ENCODE assay signal across 14 cellular contexts in genomic region chr22:39901519-39902146, GRCh38. TPM values are rescaled to one million over a fixed set of nuclear protein-coding genes. Genes with fewer than 3 reads are reported as not detected.
DNase-seq lines count a peak whose midpoint lies in the region; ATAC-seq and TF ChIP-seq lines count a peak whose summit lies in the region.
"Had no signal": no experiment of that assay in that cellular context is flagged by ENCODE, and none has a peak within 500 bp of the region (broad histone marks: within the 10 kb centered on the region; RNA-seq: fewer than 3 reads in every experiment).

No MANE protein-coding gene starts in this region.

- TF ChIP-seq CTCF in GM23338 (conservative IDR thresholded peaks at IDR 0.05; ENCODE audit: low read depth in 2 of 2): no peak

- peak overlapping the region; percentile 32 for H3K27ac ChIP-seq in CD8-positive, alpha-beta memory T cell (ENCODE audit: low read depth, low read length)
- no peak overlapping the region for H3K27ac ChIP-seq in GM23338 (ENCODE audit: low read depth)
- peak overlapping the region in 10 of 21 experiments; percentile 16 to 89 (median 46) for H3K27ac ChIP-seq in skin epidermis
- H3K27ac ChIP-seq: prostate gland had no signal

- peaks cover 14 to 49% (median 17%) of the 10 kb centered on the region in 3 donors for H3K36me3 Mint-ChIP-seq in CD8-positive, alpha-beta memory T cell
- no peaks in the 10 kb centered on the region for H3K36me3 Mint-ChIP-seq in GM23338 (ENCODE audit: low read depth)
- no peaks in the 10 kb centered on the region for H3K36me3 Mint-ChIP-seq in activated naive CD8-positive, alpha-beta T cell

- peak overlapping the region in 7 of 8 donors; percentile 93 to 99 (median 96) for H3K27ac Mint-ChIP-seq in CD8-positive, alpha-beta memory T cell
- no peak overlapping the region for H3K27ac Mint-ChIP-seq in GM23338
- peak overlapping the region; percentile 99 for H3K27ac Mint-ChIP-seq in activated naive CD8-positive, alpha-beta T cell

- peaks cover 33% of the 10 kb centered on the region for H3K4me1 ChIP-seq in CD8-positive, alpha-beta memory T cell (ENCODE audit: insufficient read depth, low read length)
- H3K4me1 ChIP-seq in GM23338 (ENCODE audit: insufficient read depth): peaks cover 3% of the 10 kb centered on the region; the same call in 1 of the 2 replicates
- H3K4me1 ChIP-seq: prostate gland had no signal

- H3K4me3 ChIP-seq in CD8-positive, alpha-beta memory T cell (ENCODE audit: low read length): peak overlapping the region; percentile 71
- H3K4me3 ChIP-seq in GM23338 (no peak overlapping the region), skin epidermis (peak overlapping the region; percentile 2 to 39 (median 21))
- H3K4me3 ChIP-seq: prostate gland had no signal

- H3K36me3 ChIP-seq in CD8-positive, alpha-beta memory T cell (ENCODE audit: insufficient read depth, low read length): no peaks in the 10 kb centered on the region
- H3K36me3 ChIP-seq in GM23338 (ENCODE audit: insufficient read depth): no peaks in the 10 kb centered on the region
- H3K36me3 ChIP-seq: prostate gland had no signal

- no peak for ATAC-seq in GM23338

- H3K4me2 ChIP-seq in GM23338: no peak overlapping the region

- peak overlapping the region; percentile 49; the same call in 1 of the 2 replicates for H2AFZ ChIP-seq in GM23338

- POLR2A ChIA-PET in CD8-positive, alpha-beta memory T cell (lab: Charles Lee): interaction anchor here (2.2 kb wide), 1 partner anchor 8 kb away, joined by 8 read pairs; no protein-coding TSS in a partner anchor

- H3K9me3 ChIP-seq in CD8-positive, alpha-beta memory T cell (ENCODE audit: low read length): no peaks in the 10 kb centered on the region
- H3K9me3 ChIP-seq: prostate gland had no signal

- no peak for DNase-seq in CD8-positive, alpha-beta memory T cell
- DNase-seq in GM23338 (ENCODE audit: low spot score) (no peak), dedifferentiated amniotic fluid mesenchymal stem cell (ENCODE audit: extremely low spot score) (no peak), activated gamma-delta T cell (lab: John Stamatoyannopoulos, UW) (no peak), GOT3 (lab: John Stamatoyannopoulos, UW) (no peak)
- DNase-seq: cerebellar nuclear complex, NCI-H1694, NCI-H510A had no signal

- H4K20me1 ChIP-seq in GM23338 (replicated peaks; ENCODE audit: insufficient read depth): no peaks in the 10 kb centered on the region; the same call in 1 of the 2 replicates

- no peaks in the 10 kb centered on the region for H3K79me2 ChIP-seq in GM23338 (replicated peaks; ENCODE audit: insufficient read depth)

- H3K27me3 ChIP-seq in CD8-positive, alpha-beta memory T cell (ENCODE audit: insufficient read depth, low read length, poor library complexity, severe bottlenecking): no peaks in the 10 kb centered on the region
- no peaks in the 10 kb centered on the region for H3K27me3 ChIP-seq in GM23338 (ENCODE audit: insufficient read depth)

- peak overlapping the region; percentile 91 to 99 (median 97) for H3K4me3 Mint-ChIP-seq in CD8-positive, alpha-beta memory T cell
- H3K4me3 Mint-ChIP-seq in GM23338: no peak overlapping the region
- H3K4me3 Mint-ChIP-seq in activated naive CD8-positive, alpha-beta T cell: peak overlapping the region; percentile 95

- CTCF ChIA-PET in CD8-positive, alpha-beta memory T cell (lab: Charles Lee): interaction anchor here (0.6 to 1.5 kb wide), 2 partner anchors 8 to 41 kb away, joined by 3 read pairs; no protein-coding TSS in a partner anchor

- H3K9me2 ChIP-seq in GM23338 (ENCODE audit: insufficient read depth): 0 out of 2 replicates have a peak, but pooled peaks cover 8% of the 10 kb centered on the region

- H3K4me1 Mint-ChIP-seq in CD8-positive, alpha-beta memory T cell: peaks cover 30 to 34% (median 31%) of the 10 kb centered on the region in 3 donors
- peaks cover 12% of the 10 kb centered on the region; the same call in 2 of the 3 replicates for H3K4me1 Mint-ChIP-seq in GM23338
- H3K4me1 Mint-ChIP-seq in activated naive CD8-positive, alpha-beta T cell (ENCODE audit: low read depth): peaks cover 39% of the 10 kb centered on the region

- H3F3A ChIP-seq in GM23338 (replicated peaks; ENCODE audit: low read depth): no peaks in the 10 kb centered on the region

- H3K27me3 Mint-ChIP-seq in CD8-positive, alpha-beta memory T cell: no peaks in the 10 kb centered on the region
- no peaks in the 10 kb centered on the region for H3K27me3 Mint-ChIP-seq in GM23338 (ENCODE audit: insufficient read depth, low read depth, poor library complexity)
- no peaks in the 10 kb centered on the region for H3K27me3 Mint-ChIP-seq in activated naive CD8-positive, alpha-beta T cell

- H3K9me3 Mint-ChIP-seq in CD8-positive, alpha-beta memory T cell: no peaks in the 10 kb centered on the region
- H3K9me3 Mint-ChIP-seq in GM23338: no peaks in the 10 kb centered on the region
- no peaks in the 10 kb centered on the region for H3K9me3 Mint-ChIP-seq in activated naive CD8-positive, alpha-beta T cell (ENCODE audit: low read depth)

TF ChIP-seq in GM23338, 12 proteins besides CTCF, POLR2A, EP300 and RAD21 (continues in another document):
- TF ChIP-seq EZH2phosphoT487 (IDR thresholded peaks at IDR 0.05; ENCODE audit: unreplicated experiment): no peak
- no peak for TF ChIP-seq EZH2 (IDR thresholded peaks at IDR 0.05; ENCODE audit: low read depth, unreplicated experiment)
- TF ChIP-seq NANOG (IDR thresholded peaks at IDR 0.05; ENCODE audit: borderline replicate concordance): no peak
- TF ChIP-seq REST (IDR thresholded peaks at IDR 0.05; ENCODE audit: unreplicated experiment): no peak
- no peak for TF ChIP-seq POLR2AphosphoS5 (IDR thresholded peaks at IDR 0.05; ENCODE audit: low read depth)
- no peak for TF ChIP-seq STAT1 (IDR thresholded peaks at IDR 0.05; ENCODE audit: unreplicated experiment)

RNA-seq across cellular contexts. Expression of gene GRAP2, which starts 0.7 kb away (rescaled TPM):
- total RNA-seq in CD8-positive, alpha-beta memory T cell: 10 to 100 TPM; 41.8 to 53.2 TPM
- polyA plus RNA-seq in CD8-positive, alpha-beta memory T cell: 103 TPM
- 0.42 TPM in 1 of 2 replicates, not detected in the other for total RNA-seq in GM23338 (2014; rRNA removed; shearing (Covaris generic))
- not detected in 2 replicates for polyA plus RNA-seq in GM23338 (2016; fragmentation: Nextera tagmentation; extraction: Ambion mirVana)
- total RNA-seq: LHCN-M2 had no signal
- polyA plus RNA-seq: keratinocyte had no signal

RNA-seq across cellular contexts. Expression of gene ENTHD1, which starts 8.1 kb away (rescaled TPM):
- under 1 TPM; 0.16 to 0.35 TPM for total RNA-seq in CD8-positive, alpha-beta memory T cell
- 0.16 TPM for polyA plus RNA-seq in CD8-positive, alpha-beta memory T cell
- not detected in 2 replicates for total RNA-seq in GM23338 (2014; rRNA removed; shearing (Covaris generic))
- polyA plus RNA-seq in GM23338 (2016; fragmentation: Nextera tagmentation; extraction: Ambion mirVana): not detected in 2 replicates
- total RNA-seq: G401, LHCN-M2 had no signal
- polyA plus RNA-seq: keratinocyte had no signal

RNA-seq across cellular contexts. Expression of gene TMA7B, which starts 58.6 kb away (rescaled TPM):
- 1 to 10 TPM; 1.4 to 2.0 TPM for total RNA-seq in CD8-positive, alpha-beta memory T cell
- 3.0 TPM for polyA plus RNA-seq in CD8-positive, alpha-beta memory T cell
- total RNA-seq in GM23338 (2014; rRNA removed; shearing (Covaris generic)): not detected in 2 replicates
- not detected in 2 replicates for polyA plus RNA-seq in GM23338 (2016; fragmentation: Nextera tagmentation; extraction: Ambion mirVana)
- total RNA-seq: G401, LHCN-M2, prostate gland had no signal
- polyA plus RNA-seq: keratinocyte had no signal

Comparison
In these comparisons a context has a peak if more than half of its experiments do, and no peak if none do; other contexts are left out.
1. RNA of gene GRAP2, which starts 0.7 kb away (total RNA-seq): 41.8 to 53.2 TPM in CD8-positive, alpha-beta memory T cell; 0.42 TPM in GM23338; every median in the first group is over 10 times any median in the second.